In the genomic region with DNA sequence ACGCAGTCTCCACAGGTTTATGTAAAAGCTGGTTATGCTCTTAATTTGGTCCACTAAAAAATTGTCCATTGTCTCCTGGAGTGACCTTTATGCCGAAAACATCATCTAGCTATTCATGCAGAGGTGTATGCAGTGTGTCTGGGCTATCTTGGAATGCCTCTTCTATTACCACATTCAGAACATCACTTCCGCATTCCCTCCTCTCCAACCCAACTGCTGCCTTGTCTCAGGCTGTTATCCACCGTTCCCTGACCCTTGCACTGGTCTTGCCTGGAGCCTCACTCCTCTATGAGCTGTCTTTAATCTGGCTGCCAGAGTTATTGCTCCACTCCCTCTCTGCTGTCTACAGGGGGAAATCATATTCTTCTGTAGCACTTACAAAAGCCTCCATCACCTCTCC, we compare ENCODE assay signal across 1 cellular context.
TF ChIP-seq lines count a peak whose summit lies in the region.

No MANE protein-coding gene starts in this region.

TF ChIP-seq in HepG2, 621 proteins besides CTCF, POLR2A, EP300 and RAD21 (continued from another document and continues in another):
- TF ChIP-seq, protein P1, sequence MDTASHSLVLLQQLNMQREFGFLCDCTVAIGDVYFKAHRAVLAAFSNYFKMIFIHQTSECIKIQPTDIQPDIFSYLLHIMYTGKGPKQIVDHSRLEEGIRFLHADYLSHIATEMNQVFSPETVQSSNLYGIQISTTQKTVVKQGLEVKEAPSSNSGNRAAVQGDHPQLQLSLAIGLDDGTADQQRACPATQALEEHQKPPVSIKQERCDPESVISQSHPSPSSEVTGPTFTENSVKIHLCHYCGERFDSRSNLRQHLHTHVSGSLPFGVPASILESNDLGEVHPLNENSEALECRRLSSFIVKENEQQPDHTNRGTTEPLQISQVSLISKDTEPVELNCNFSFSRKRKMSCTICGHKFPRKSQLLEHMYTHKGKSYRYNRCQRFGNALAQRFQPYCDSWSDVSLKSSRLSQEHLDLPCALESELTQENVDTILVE (CRISPR knock-in tag; IDR thresholded peaks at IDR 0.05), result no peak
- TF ChIP-seq ZKSCAN5 (CRISPR knock-in tag; IDR thresholded peaks at IDR 0.05), result no peak
- TF ChIP-seq ZNF331 (CRISPR knock-in tag; IDR thresholded peaks at IDR 0.05), result peak; percentile 22; the same call in 1 of the 2 replicates
- peak; percentile 48; the same call in 1 of the 2 replicates for TF ChIP-seq FOXC1 (CRISPR knock-in tag; IDR thresholded peaks at IDR 0.05; ENCODE audit: borderline replicate concordance)
- TF ChIP-seq NR2F2 (IDR thresholded peaks at IDR 0.05; ENCODE audit: borderline replicate concordance, low read depth), result peak; percentile 21; the same call in 1 of the 2 replicates
- TF ChIP-seq, protein P2, sequence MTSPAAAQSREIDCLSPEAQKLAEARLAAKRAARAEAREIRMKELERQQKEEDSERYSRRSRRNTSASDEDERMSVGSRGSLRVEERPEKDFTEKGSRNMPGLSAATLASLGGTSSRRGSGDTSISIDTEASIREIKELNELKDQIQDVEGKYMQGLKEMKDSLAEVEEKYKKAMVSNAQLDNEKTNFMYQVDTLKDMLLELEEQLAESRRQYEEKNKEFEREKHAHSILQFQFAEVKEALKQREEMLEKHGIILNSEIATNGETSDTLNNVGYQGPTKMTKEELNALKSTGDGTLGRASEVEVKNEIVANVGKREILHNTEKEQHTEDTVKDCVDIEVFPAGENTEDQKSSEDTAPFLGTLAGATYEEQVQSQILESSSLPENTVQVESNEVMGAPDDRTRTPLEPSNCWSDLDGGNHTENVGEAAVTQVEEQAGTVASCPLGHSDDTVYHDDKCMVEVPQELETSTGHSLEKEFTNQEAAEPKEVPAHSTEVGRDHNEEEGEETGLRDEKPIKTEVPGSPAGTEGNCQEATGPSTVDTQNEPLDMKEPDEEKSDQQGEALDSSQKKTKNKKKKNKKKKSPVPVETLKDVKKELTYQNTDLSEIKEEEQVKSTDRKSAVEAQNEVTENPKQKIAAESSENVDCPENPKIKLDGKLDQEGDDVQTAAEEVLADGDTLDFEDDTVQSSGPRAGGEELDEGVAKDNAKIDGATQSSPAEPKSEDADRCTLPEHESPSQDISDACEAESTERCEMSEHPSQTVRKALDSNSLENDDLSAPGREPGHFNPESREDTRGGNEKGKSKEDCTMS (CRISPR knock-in tag; conservative IDR thresholded peaks at IDR 0.05), result no peak
- no peak for TF ChIP-seq ZSCAN20 (CRISPR knock-in tag; IDR thresholded peaks at IDR 0.05; ENCODE audit: borderline replicate concordance)
- no peak for TF ChIP-seq HOXA7 (CRISPR knock-in tag; IDR thresholded peaks at IDR 0.05)
- TF ChIP-seq, protein P3, sequence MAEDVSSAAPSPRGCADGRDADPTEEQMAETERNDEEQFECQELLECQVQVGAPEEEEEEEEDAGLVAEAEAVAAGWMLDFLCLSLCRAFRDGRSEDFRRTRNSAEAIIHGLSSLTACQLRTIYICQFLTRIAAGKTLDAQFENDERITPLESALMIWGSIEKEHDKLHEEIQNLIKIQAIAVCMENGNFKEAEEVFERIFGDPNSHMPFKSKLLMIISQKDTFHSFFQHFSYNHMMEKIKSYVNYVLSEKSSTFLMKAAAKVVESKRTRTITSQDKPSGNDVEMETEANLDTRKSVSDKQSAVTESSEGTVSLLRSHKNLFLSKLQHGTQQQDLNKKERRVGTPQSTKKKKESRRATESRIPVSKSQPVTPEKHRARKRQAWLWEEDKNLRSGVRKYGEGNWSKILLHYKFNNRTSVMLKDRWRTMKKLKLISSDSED (CRISPR knock-in tag; IDR thresholded peaks at IDR 0.05), result no peak
- TF ChIP-seq, protein P4, sequence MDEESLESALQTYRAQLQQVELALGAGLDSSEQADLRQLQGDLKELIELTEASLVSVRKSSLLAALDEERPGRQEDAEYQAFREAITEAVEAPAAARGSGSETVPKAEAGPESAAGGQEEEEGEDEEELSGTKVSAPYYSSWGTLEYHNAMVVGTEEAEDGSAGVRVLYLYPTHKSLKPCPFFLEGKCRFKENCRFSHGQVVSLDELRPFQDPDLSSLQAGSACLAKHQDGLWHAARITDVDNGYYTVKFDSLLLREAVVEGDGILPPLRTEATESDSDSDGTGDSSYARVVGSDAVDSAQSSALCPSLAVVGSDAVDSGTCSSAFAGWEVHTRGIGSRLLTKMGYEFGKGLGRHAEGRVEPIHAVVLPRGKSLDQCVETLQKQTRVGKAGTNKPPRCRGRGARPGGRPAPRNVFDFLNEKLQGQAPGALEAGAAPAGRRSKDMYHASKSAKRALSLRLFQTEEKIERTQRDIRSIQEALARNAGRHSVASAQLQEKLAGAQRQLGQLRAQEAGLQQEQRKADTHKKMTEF (CRISPR knock-in tag; IDR thresholded peaks at IDR 0.05), result peak; percentile 62; the same call in 1 of the 2 replicates
- no peak for TF ChIP-seq XRCC5 (optimal IDR thresholded peaks at IDR 0.05; ENCODE audit: low read length)
- TF ChIP-seq KDM2A (CRISPR knock-in tag; IDR thresholded peaks at IDR 0.05; ENCODE audit: borderline replicate concordance, low read depth), result peak; percentile 55; the same call in 1 of the 2 replicates
- peak; percentile 63 for TF ChIP-seq RARA (CRISPR knock-in tag; IDR thresholded peaks at IDR 0.05)
- 0 out of 2 replicates have a peak, but pooled peaks have one; percentile 46 for TF ChIP-seq CBX5 (CRISPR knock-in tag; IDR thresholded peaks at IDR 0.05; ENCODE audit: borderline replicate concordance)
- TF ChIP-seq NFKBIZ (CRISPR knock-in tag; IDR thresholded peaks at IDR 0.05), result 0 out of 2 replicates have a peak, but pooled peaks have one; percentile 41
- TF ChIP-seq, protein P5, sequence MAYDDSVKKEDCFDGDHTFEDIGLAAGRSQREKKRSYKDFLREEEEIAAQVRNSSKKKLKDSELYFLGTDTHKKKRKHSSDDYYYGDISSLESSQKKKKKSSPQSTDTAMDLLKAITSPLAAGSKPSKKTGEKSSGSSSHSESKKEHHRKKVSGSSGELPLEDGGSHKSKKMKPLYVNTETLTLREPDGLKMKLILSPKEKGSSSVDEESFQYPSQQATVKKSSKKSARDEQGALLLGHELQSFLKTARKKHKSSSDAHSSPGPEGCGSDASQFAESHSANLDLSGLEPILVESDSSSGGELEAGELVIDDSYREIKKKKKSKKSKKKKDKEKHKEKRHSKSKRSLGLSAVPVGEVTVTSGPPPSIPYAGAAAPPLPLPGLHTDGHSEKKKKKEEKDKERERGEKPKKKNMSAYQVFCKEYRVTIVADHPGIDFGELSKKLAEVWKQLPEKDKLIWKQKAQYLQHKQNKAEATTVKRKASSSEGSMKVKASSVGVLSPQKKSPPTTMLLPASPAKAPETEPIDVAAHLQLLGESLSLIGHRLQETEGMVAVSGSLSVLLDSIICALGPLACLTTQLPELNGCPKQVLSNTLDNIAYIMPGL (CRISPR knock-in tag; IDR thresholded peaks at IDR 0.05; ENCODE audit: borderline replicate concordance in 1 of 2, low read depth in 1 of 2), result 0 out of 4 replicates have a peak, but pooled peaks of 1 of the 2 experiments have one; percentile 17
- TF ChIP-seq, protein P6, sequence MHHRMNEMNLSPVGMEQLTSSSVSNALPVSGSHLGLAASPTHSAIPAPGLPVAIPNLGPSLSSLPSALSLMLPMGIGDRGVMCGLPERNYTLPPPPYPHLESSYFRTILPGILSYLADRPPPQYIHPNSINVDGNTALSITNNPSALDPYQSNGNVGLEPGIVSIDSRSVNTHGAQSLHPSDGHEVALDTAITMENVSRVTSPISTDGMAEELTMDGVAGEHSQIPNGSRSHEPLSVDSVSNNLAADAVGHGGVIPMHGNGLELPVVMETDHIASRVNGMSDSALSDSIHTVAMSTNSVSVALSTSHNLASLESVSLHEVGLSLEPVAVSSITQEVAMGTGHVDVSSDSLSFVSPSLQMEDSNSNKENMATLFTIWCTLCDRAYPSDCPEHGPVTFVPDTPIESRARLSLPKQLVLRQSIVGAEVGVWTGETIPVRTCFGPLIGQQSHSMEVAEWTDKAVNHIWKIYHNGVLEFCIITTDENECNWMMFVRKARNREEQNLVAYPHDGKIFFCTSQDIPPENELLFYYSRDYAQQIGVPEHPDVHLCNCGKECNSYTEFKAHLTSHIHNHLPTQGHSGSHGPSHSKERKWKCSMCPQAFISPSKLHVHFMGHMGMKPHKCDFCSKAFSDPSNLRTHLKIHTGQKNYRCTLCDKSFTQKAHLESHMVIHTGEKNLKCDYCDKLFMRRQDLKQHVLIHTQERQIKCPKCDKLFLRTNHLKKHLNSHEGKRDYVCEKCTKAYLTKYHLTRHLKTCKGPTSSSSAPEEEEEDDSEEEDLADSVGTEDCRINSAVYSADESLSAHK (CRISPR knock-in tag; IDR thresholded peaks at IDR 0.05; ENCODE audit: borderline replicate concordance), result no peak
- no peak for TF ChIP-seq ZNF484 (CRISPR knock-in tag; IDR thresholded peaks at IDR 0.05; ENCODE audit: borderline replicate concordance, low read depth)
- no peak for TF ChIP-seq ZNF24 (IDR thresholded peaks at IDR 0.05)
- TF ChIP-seq ZNF205 (CRISPR knock-in tag; IDR thresholded peaks at IDR 0.05), result no peak
- no peak for TF ChIP-seq ZMAT3 (CRISPR knock-in tag; conservative IDR thresholded peaks at IDR 0.05)
- TF ChIP-seq ZNF556 (CRISPR knock-in tag; IDR thresholded peaks at IDR 0.05; ENCODE audit: borderline replicate concordance), result no peak; the same call in 1 of the 2 replicates
- TF ChIP-seq, protein P7, sequence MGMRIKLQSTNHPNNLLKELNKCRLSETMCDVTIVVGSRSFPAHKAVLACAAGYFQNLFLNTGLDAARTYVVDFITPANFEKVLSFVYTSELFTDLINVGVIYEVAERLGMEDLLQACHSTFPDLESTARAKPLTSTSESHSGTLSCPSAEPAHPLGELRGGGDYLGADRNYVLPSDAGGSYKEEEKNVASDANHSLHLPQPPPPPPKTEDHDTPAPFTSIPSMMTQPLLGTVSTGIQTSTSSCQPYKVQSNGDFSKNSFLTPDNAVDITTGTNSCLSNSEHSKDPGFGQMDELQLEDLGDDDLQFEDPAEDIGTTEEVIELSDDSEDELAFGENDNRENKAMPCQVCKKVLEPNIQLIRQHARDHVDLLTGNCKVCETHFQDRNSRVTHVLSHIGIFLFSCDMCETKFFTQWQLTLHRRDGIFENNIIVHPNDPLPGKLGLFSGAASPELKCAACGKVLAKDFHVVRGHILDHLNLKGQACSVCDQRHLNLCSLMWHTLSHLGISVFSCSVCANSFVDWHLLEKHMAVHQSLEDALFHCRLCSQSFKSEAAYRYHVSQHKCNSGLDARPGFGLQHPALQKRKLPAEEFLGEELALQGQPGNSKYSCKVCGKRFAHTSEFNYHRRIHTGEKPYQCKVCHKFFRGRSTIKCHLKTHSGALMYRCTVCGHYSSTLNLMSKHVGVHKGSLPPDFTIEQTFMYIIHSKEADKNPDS (CRISPR knock-in tag; IDR thresholded peaks at IDR 0.05), result no peak
- TF ChIP-seq ZNF746 (CRISPR knock-in tag; IDR thresholded peaks at IDR 0.05), result no peak
- TF ChIP-seq ZNF33A (CRISPR knock-in tag; IDR thresholded peaks at IDR 0.05; ENCODE audit: borderline replicate concordance), result no peak
- TF ChIP-seq, protein P8, sequence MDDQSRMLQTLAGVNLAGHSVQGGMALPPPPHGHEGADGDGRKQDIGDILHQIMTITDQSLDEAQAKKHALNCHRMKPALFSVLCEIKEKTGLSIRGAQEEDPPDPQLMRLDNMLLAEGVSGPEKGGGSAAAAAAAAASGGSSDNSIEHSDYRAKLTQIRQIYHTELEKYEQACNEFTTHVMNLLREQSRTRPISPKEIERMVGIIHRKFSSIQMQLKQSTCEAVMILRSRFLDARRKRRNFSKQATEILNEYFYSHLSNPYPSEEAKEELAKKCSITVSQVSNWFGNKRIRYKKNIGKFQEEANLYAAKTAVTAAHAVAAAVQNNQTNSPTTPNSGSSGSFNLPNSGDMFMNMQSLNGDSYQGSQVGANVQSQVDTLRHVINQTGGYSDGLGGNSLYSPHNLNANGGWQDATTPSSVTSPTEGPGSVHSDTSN (CRISPR knock-in tag; IDR thresholded peaks at IDR 0.05; ENCODE audit: borderline replicate concordance), result no peak
- TF ChIP-seq ZNF460 (CRISPR knock-in tag; IDR thresholded peaks at IDR 0.05; ENCODE audit: borderline replicate concordance), result no peak
- TF ChIP-seq ZNF577 (CRISPR knock-in tag; IDR thresholded peaks at IDR 0.05; ENCODE audit: borderline replicate concordance, low read depth), result no peak
- peak; percentile 53; the same call in 1 of the 2 replicates for TF ChIP-seq SPEN (CRISPR knock-in tag; IDR thresholded peaks at IDR 0.05; ENCODE audit: low read depth)
- TF ChIP-seq, protein P9, sequence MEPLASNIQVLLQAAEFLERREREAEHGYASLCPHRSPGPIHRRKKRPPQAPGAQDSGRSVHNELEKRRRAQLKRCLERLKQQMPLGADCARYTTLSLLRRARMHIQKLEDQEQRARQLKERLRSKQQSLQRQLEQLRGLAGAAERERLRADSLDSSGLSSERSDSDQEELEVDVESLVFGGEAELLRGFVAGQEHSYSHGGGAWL (CRISPR knock-in tag; IDR thresholded peaks at IDR 0.05), result no peak
- TF ChIP-seq ZKSCAN1 (IDR thresholded peaks at IDR 0.05; ENCODE audit: low read length), result no peak
- peak; percentile 96 for TF ChIP-seq ELF1 (CRISPR knock-in tag; IDR thresholded peaks at IDR 0.05)
- no peak for TF ChIP-seq ZC3H4 (CRISPR knock-in tag; IDR thresholded peaks at IDR 0.05; ENCODE audit: borderline replicate concordance)
- no peak for TF ChIP-seq RFX5 (IDR thresholded peaks at IDR 0.05; ENCODE audit: low read depth, low read length)
- peak; percentile 88; the same call in 1 of the 2 replicates for TF ChIP-seq ZNF292 (CRISPR knock-in tag; IDR thresholded peaks at IDR 0.05; ENCODE audit: borderline replicate concordance, low read depth)
- TF ChIP-seq DNMT1 (CRISPR knock-in tag; IDR thresholded peaks at IDR 0.05), result no peak
- no peak for TF ChIP-seq ZNF777 (CRISPR knock-in tag; IDR thresholded peaks at IDR 0.05)
- TF ChIP-seq MYNN (CRISPR knock-in tag; IDR thresholded peaks at IDR 0.05; ENCODE audit: low read depth), result no peak
- TF ChIP-seq, protein P10, sequence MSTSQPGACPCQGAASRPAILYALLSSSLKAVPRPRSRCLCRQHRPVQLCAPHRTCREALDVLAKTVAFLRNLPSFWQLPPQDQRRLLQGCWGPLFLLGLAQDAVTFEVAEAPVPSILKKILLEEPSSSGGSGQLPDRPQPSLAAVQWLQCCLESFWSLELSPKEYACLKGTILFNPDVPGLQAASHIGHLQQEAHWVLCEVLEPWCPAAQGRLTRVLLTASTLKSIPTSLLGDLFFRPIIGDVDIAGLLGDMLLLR (CRISPR knock-in tag; IDR thresholded peaks at IDR 0.05), result no peak
- no peak for TF ChIP-seq ZNF350 (CRISPR knock-in tag; IDR thresholded peaks at IDR 0.05; ENCODE audit: borderline replicate concordance, low read depth)
- TF ChIP-seq RBAK (CRISPR knock-in tag; IDR thresholded peaks at IDR 0.05), result peak; percentile 95
- TF ChIP-seq ZNF781 (CRISPR knock-in tag; IDR thresholded peaks at IDR 0.05; ENCODE audit: borderline replicate concordance, not compliant biosample characterization), result no peak
- TF ChIP-seq POGZ (CRISPR knock-in tag; IDR thresholded peaks at IDR 0.05), result peak; percentile 67
- no peak for TF ChIP-seq TOPORS (CRISPR knock-in tag; IDR thresholded peaks at IDR 0.05)
- TF ChIP-seq KAT8 (CRISPR knock-in tag; IDR thresholded peaks at IDR 0.05), result peak; percentile 56; the same call in 1 of the 2 replicates
- TF ChIP-seq ZNF225 (CRISPR knock-in tag; IDR thresholded peaks at IDR 0.05), result no peak
- TF ChIP-seq FOXM1 (CRISPR knock-in tag; IDR thresholded peaks at IDR 0.05), result 0 out of 2 replicates have a peak, but pooled peaks have one; percentile 36
- no peak for TF ChIP-seq YY1 (IDR thresholded peaks at IDR 0.05; ENCODE audit: insufficient read depth, insufficient replicate concordance, low read depth, low read length)
